Comparison of ENCODE assay signal across 8 cellular contexts in the genomic region with DNA sequence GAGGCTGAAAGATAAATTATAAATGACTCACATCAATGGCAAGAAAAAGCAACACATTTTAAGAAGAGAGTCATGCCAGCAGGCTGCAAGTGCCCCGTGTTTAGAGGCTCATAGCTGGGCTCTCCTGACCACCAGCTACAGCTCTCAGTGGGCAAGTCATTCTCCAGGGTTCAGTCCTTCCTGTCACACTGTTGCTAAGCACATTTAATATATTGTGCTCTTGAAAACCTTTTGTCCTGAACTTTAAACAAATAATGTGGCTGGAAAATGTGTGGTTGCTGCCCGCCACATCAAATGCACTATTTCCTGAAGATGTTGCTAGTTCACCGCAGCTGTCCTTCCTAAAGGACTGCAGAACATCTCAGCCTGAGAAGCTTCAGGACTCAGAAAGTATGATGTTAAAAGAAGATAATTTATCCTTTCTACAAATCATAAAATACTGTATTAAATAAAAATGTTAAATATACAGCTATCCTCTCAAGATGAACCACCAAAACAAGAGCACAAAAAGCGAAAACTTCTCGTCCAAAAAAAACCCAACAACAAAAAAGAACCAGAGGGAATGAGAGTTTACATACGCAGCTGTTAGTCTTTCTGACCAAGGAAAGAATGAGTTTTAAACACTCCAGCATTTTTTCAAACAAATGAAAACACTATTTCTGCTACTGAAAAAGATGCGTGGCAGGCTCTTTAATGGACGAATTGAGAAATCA. TPM values are rescaled to one million over a fixed set of nuclear protein-coding genes. Genes with fewer than 3 reads are reported as not detected.
A peak's percentile ranks its signal among the peaks of the same experiment; 100 is the strongest.
DNase-seq lines count a peak whose midpoint lies in the region; ATAC-seq and TF ChIP-seq lines count a peak whose summit lies in the region.

No MANE protein-coding gene starts in this region.

- 14 to 19% (median 18%) methylated on average over 8 of the region's 8 CpGs for WGBS in psoas muscle, 3 donors

- H3K36me3 ChIP-seq in psoas muscle (ENCODE audit: insufficient read depth in 1 of 2, low read depth in 1 of 2), result peaks cover 3 to 41% of the 10 kb centered on the region in 2 donors

- TF ChIP-seq CTCF in NB4 (IDR thresholded peaks at IDR 0.05; ENCODE audit: low read depth, low read length) (no peak), fibroblast of the aortic adventitia (IDR thresholded peaks at IDR 0.05; ENCODE audit: insufficient read depth, low read length) (no peak), psoas muscle (IDR thresholded peaks at IDR 0.05) (no peak)

- H3K4me3 ChIP-seq in NB4 (ENCODE audit: low read depth, low read length) (peak overlapping the region; percentile 86), fibroblast of the aortic adventitia (ENCODE audit: low read depth, low read length) (peak overlapping the region; percentile 84), psoas muscle (peak overlapping the region; percentile 73)

- no peak for ATAC-seq in psoas muscle

- peak; percentile 60 for DNase-seq in NCI-H2171 treated with DMSO at 0.1 percent for 48 hours (lab: John Stamatoyannopoulos, UW)
- DNase-seq in NCI-H2171 (lab: John Stamatoyannopoulos, UW), result no peak
- no peak for DNase-seq in HEK293T (ENCODE audit: extremely low spot score)
- DNase-seq in NB4 (ENCODE audit: low read depth), result peak; percentile 63
- peak; percentile 31 for DNase-seq in activated CD8-positive, alpha-beta memory T cell treated with anti-CD3 and anti-CD28 coated beads, Interleukin-2, amount 50 U/mL, for 4 hours
- peak; percentile 21 for DNase-seq in fibroblast of the aortic adventitia (ENCODE audit: low read depth)
- no peak for DNase-seq in psoas muscle
- no peak for DNase-seq in GOT3 (lab: John Stamatoyannopoulos, UW)

- H3K4me1 ChIP-seq in psoas muscle, result no peaks in the 10 kb centered on the region

- CTCF ChIA-PET in HEK293T (lab: Yijun Ruan, JAX), result interaction anchor here (0.6 to 1.3 kb wide), 6 partner anchors 19 to 542 kb away, joined by 3 read pairs; no protein-coding TSS in a partner anchor

- intact Hi-C loops in psoas muscle (cut with DNase I), result no loop called here

- POLR2A ChIA-PET in HEK293T (lab: Yijun Ruan, JAX), result interaction anchor here (0.6 to 3.0 kb wide), 12 partner anchors 11 to 996 kb away, joined by 3 to 17 read pairs (median 3); no protein-coding TSS in a partner anchor

- TF ChIP-seq POLR2A in NB4 (IDR thresholded peaks at IDR 0.05; ENCODE audit: extremely low read depth, insufficient read length), result no peak

- H3K9me3 ChIP-seq in psoas muscle, result no peaks in the 10 kb centered on the region

- H3K27ac ChIP-seq in psoas muscle, result peak overlapping the region; percentile 92

- no peaks in the 10 kb centered on the region for H3K27me3 ChIP-seq in psoas muscle (ENCODE audit: insufficient read depth in 3 of 3, low read length in 2 of 3)

TF ChIP-seq in HEK293T, 16 proteins besides CTCF, POLR2A, EP300 and RAD21:
- no peak for TF ChIP-seq FOXA1 (IDR thresholded peaks at IDR 0.05)
- peak; percentile 51; the same call in 1 of the 2 replicates for TF ChIP-seq CTBP1 (IDR thresholded peaks at IDR 0.05; ENCODE audit: borderline replicate concordance)
- peak; percentile 27; the same call in 1 of the 2 replicates for TF ChIP-seq PKNOX1 (IDR thresholded peaks at IDR 0.05)
- no peak for TF ChIP-seq ELF4 (IDR thresholded peaks at IDR 0.05)

RNA-seq across cellular contexts. Expression of gene TARS3, which starts 1.0 kb away (rescaled TPM):
- 10.0 and 12.1 TPM in 2 replicates for total RNA-seq in fibroblast of the aortic adventitia (ENCODE audit: low replicate concordance)
- total RNA-seq in psoas muscle, result 10 to 100 TPM; 31.6 to 40.2 (median 35.7) TPM
- 10 to 100 TPM; 11.1 to 38.0 (median 21.1) TPM for polyA plus RNA-seq in psoas muscle

Comparison
In these comparisons a context has a peak if more than half of its experiments do, and no peak if none do; other contexts are left out.
1. DNase-seq: peak in NCI-H2171 treated with DMSO at 0.1 percent for 48 hours (single experiment), NB4 (single experiment), activated CD8-positive, alpha-beta memory T cell treated with anti-CD3 and anti-CD28 coated beads, Interleukin-2, amount 50 U/mL, for 4 hours (single experiment) and fibroblast of the aortic adventitia (single experiment); none in NCI-H2171 (single experiment), HEK293T (single experiment), psoas muscle (0 of 2) and GOT3 (single experiment).
2. Peak in every context shown above with its lines, with median percentiles within 50 percentile points of each other: H3K4me3 ChIP-seq.